27 cellular contexts compared by ENCODE assay signal in genomic region chr2:204615456-204615855, GRCh38.
"Had no signal": no experiment of that assay in that cellular context is flagged by ENCODE, and none has a peak within 500 bp of the region (broad histone marks: within the 10 kb centered on the region; RNA-seq: fewer than 3 reads in every experiment).

No MANE protein-coding gene starts in this region.

- H3K4me3 ChIP-seq: colonic mucosa, coronary artery, dorsolateral prefrontal cortex, esophagus muscularis mucosa, esophagus squamous epithelium, gastrocnemius medialis, gastroesophageal sphincter, heart left ventricle had no signal

- H3K27me3 ChIP-seq: colonic mucosa, dorsolateral prefrontal cortex, esophagus muscularis mucosa, esophagus squamous epithelium, foreskin keratinocyte, gastrocnemius medialis, gastroesophageal sphincter, heart left ventricle had no signal

- ATAC-seq: effector memory CD8-positive, alpha-beta T cell; esophagus mucosa; foreskin keratinocyte; gastrocnemius medialis; gastroesophageal sphincter; heart left ventricle had no signal

- H3K36me3 ChIP-seq: colonic mucosa, esophagus muscularis mucosa, esophagus squamous epithelium, gastrocnemius medialis, gastroesophageal sphincter, heart left ventricle had no signal

- H3K4me1 ChIP-seq: colonic mucosa, esophagus squamous epithelium, foreskin keratinocyte, heart left ventricle had no signal

- FAIRE-seq: colon, endometrium, endothelial cell of umbilical vein, frontal cortex had no signal

- H3K9me3 ChIP-seq: colonic mucosa, esophagus muscularis mucosa, esophagus squamous epithelium, gastrocnemius medialis, gastroesophageal sphincter, heart left ventricle had no signal

- DNase-seq: colonic mucosa; cortex of kidney; dermis blood vessel endothelial cell; dorsolateral prefrontal cortex; effector CD4-positive, alpha-beta T cell; effector CD8-positive, alpha-beta T cell; effector memory CD4-positive, alpha-beta T cell; effector memory CD8-positive, alpha-beta T cell; endodermal cell; erythroblast; esophagus squamous epithelium; foreskin fibroblast; foreskin keratinocyte; foreskin melanocyte; gastrocnemius medialis; glutamatergic neuron; head of caudate nucleus; heart left ventricle had no signal

- H3K27ac ChIP-seq: colonic mucosa, coronary artery, dorsolateral prefrontal cortex, epithelial cell of prostate, esophagus muscularis mucosa, esophagus squamous epithelium, foreskin keratinocyte, gastrocnemius medialis, gastroesophageal sphincter, heart left ventricle had no signal
